Comparison of ENCODE assay signal across 8 cellular contexts in genomic region chr9:81688262-81689092, GRCh38. TPM values are rescaled to one million over a fixed set of nuclear protein-coding genes. Genes with fewer than 3 reads are reported as not detected.
DNase-seq lines count a peak whose midpoint lies in the region; ATAC-seq and TF ChIP-seq lines count a peak whose summit lies in the region.
"Not testable (repeated sequence)": the region's sequence is repeated elsewhere in the genome, so short reads cannot be mapped to it uniquely, and the experiment has no call there.

No MANE protein-coding gene starts in this region.

- H3K27me3 Mint-ChIP-seq in CD8-positive, alpha-beta T cell (ENCODE audit: low read depth), result not testable (repeated sequence)

- peaks cover 11% of the 10 kb centered on the region for H3K4me1 ChIP-seq in CD8-positive, alpha-beta T cell (ENCODE audit: insufficient read depth, low read length)
- peaks cover 0 to 22% of the 10 kb centered on the region in 2 donors for H3K4me1 ChIP-seq in ascending aorta
- H3K4me1 ChIP-seq in mucosa of stomach (ENCODE audit: control insufficient read depth, insufficient read depth, low read length), result peaks cover 25% of the 10 kb centered on the region

- H3K27ac ChIP-seq in CD8-positive, alpha-beta T cell (ENCODE audit: low read depth, low read length); SK-N-MC: not testable (repeated sequence)
- H3K27ac ChIP-seq in ascending aorta, result peak overlapping the region; percentile 96 to 97

- H3K27me3 ChIP-seq in CD8-positive, alpha-beta T cell (ENCODE audit: insufficient read depth, low read length); ascending aorta; mucosa of stomach (ENCODE audit: control insufficient read depth, insufficient read depth, low read length): not testable (repeated sequence)

- intact Hi-C loops in CD8-positive, alpha-beta T cell (cut with DNase I, micrococcal nuclease), result loop anchor here in 1 of 2 experiments (5.0 kb wide), 1 partner anchor 91 kb away; no protein-coding TSS in a partner anchor
- intact Hi-C loops in ascending aorta (cut with DNase I), result loop anchor here (1.0 to 10.0 kb wide), 7 partner anchors 56 to 366 kb away; no protein-coding TSS in a partner anchor

- not testable (repeated sequence) for H3K9ac ChIP-seq in SK-N-MC (ENCODE audit: insufficient read length)
- H3K9ac ChIP-seq in mucosa of stomach (ENCODE audit: low read length), result peak overlapping the region; percentile 85

- ATAC-seq in CD8-positive, alpha-beta T cell, result peak; percentile 6
- peak; percentile 18 for ATAC-seq in GM21515 (IDR thresholded peaks at IDR 0.05; ENCODE audit: unreplicated experiment)

- POLR2A ChIA-PET in CD8-positive, alpha-beta T cell (lab: Charles Lee), result not testable (repeated sequence)

- H3K4me3 Mint-ChIP-seq in CD8-positive, alpha-beta T cell, result peak overlapping the region; percentile 84

- CTCF ChIA-PET in CD8-positive, alpha-beta T cell (lab: Charles Lee), result not testable (repeated sequence)

- H3K4me3 ChIP-seq in CD8-positive, alpha-beta T cell (ENCODE audit: low read depth, low read length), result peak overlapping the region; percentile 49
- H3K4me3 ChIP-seq in SK-N-MC (peak overlapping the region; percentile 82), ascending aorta (peak overlapping the region; percentile 80 to 83), mucosa of stomach (ENCODE audit: low read length) (peak overlapping the region; percentile 14)

- H3K9me3 Mint-ChIP-seq in CD8-positive, alpha-beta T cell, result not testable (repeated sequence)

- not testable (repeated sequence) for H3K36me3 ChIP-seq in CD8-positive, alpha-beta T cell (ENCODE audit: insufficient read depth, low read length); SK-N-MC (ENCODE audit: insufficient read depth, low read length); ascending aorta; mucosa of stomach (ENCODE audit: control insufficient read depth, insufficient read depth, low read length)

- peaks cover 14% of the 10 kb centered on the region for H3K4me1 Mint-ChIP-seq in CD8-positive, alpha-beta T cell (ENCODE audit: low read depth)

- not testable (repeated sequence) for H3K9me3 ChIP-seq in CD8-positive, alpha-beta T cell (ENCODE audit: low read length); SK-N-MC (ENCODE audit: low read depth, low read length); ascending aorta; mucosa of stomach (ENCODE audit: control insufficient read depth, low read length)

- not testable (repeated sequence) for H3K27ac Mint-ChIP-seq in CD8-positive, alpha-beta T cell

- TF ChIP-seq CTCF in CD8-positive, alpha-beta T cell (IDR thresholded peaks at IDR 0.05); ascending aorta (IDR thresholded peaks at IDR 0.05): not testable (repeated sequence)

- not testable (repeated sequence) for H3K36me3 Mint-ChIP-seq in CD8-positive, alpha-beta T cell

- DNase-seq in CD8-positive, alpha-beta T cell, result peak in 3 of 7 experiments; percentile 22 to 52 (median 26)
- DNase-seq in HT-29 (ENCODE audit: low spot score), result peak; percentile 40
- not testable (repeated sequence) for DNase-seq in SK-N-MC (ENCODE audit: low read depth, low spot score)
- DNase-seq in ascending aorta (ENCODE audit: low spot score in 2 of 2), result peak in 1 of 2 donors; percentile 83
- peak; percentile 36 for DNase-seq in globus pallidus (ENCODE audit: low spot score)
- DNase-seq in stimulated activated CD8-positive, alpha-beta memory T cell treated with anti-CD3 and anti-CD28 coated beads, Interleukin-4, amount 100 ng/mL, for 48 hours, result peak; percentile 54

RNA-seq across cellular contexts. Expression of gene TLE1, which starts 0.9 kb away (rescaled TPM):
- 10 to 100 TPM; 14.1 to 14.3 TPM for total RNA-seq in CD8-positive, alpha-beta T cell
- total RNA-seq in HT-29 (2014; rRNA removed; shearing (Covaris generic)), result 79.0 and 82.1 TPM in 2 replicates
- 58.5 TPM for total RNA-seq in ascending aorta

Comparison
In these comparisons a context has a peak if more than half of its experiments do, and no peak if none do; other contexts are left out.
1. H3K4me3 ChIP-seq: peak in every context shown above with its lines; median percentile 82 in SK-N-MC; 82 in ascending aorta; 49 in CD8-positive, alpha-beta T cell; 14 in mucosa of stomach.